ENCODE assay signal across 21 cellular contexts in genomic region chr7:150564045-150564444, GRCh38. TPM values are rescaled to one million over a fixed set of nuclear protein-coding genes. Genes with fewer than 3 reads are reported as not detected.
DNase-seq lines count a peak whose midpoint lies in the region; ATAC-seq and TF ChIP-seq lines count a peak whose summit lies in the region.
"Had no signal": no experiment of that assay in that cellular context is flagged by ENCODE, and none has a peak within 500 bp of the region (broad histone marks: within the 10 kb centered on the region; RNA-seq: fewer than 3 reads in every experiment).

No MANE protein-coding gene starts in this region.

- H3K27ac ChIP-seq in mammary epithelial cell (ENCODE audit: insufficient read depth, low read depth, low read length) (no peak overlapping the region), breast epithelium (no peak overlapping the region)
- H3K27ac ChIP-seq: cardiac muscle cell, neural progenitor cell, suprapubic skin had no signal

- H3K36me3 ChIP-seq in mammary epithelial cell (ENCODE audit: insufficient read depth, low read length) (no peaks in the 10 kb centered on the region), breast epithelium (no peaks in the 10 kb centered on the region)
- H3K36me3 ChIP-seq: cardiac muscle cell, neural progenitor cell, Peyer's patch, suprapubic skin had no signal

- no peaks in the 10 kb centered on the region for H3K27me3 Mint-ChIP-seq in activated T-helper 1 cell treated with anti-CD3 and anti-CD28 coated beads, Interleukin-12 subunit alpha, Interleukin-12 subunit beta, Interleukin-2, Interleukin-4 antibody, amounts not matched to agents 30 ng/mL and 10 ng/mL and 1 ng/mL, durations not matched to agents 14 hours and 24 hours and 36 hours (ENCODE audit: insufficient read depth)
- H3K27me3 Mint-ChIP-seq in immature natural killer cell (ENCODE audit: low read depth in 3 of 3), result peaks cover 4 to 12% (median 12%) of the 10 kb centered on the region in 3 donors

- dilution Hi-C loops in mammary epithelial cell (cut with HindIII; ENCODE audit: low sequenced_read_pairs), result no loop called here

- no peaks in the 10 kb centered on the region for H4K20me1 ChIP-seq in mammary epithelial cell (ENCODE audit: insufficient read depth, low read length)

- CTCF ChIA-PET in mammary epithelial cell (lab: Charles Lee; ENCODE audit: low non-redundant PET), result no interaction called here

- no peak for ATAC-seq in SK-N-SH treated with all-trans-retinoic acid at 6 μM for 48 hours
- ATAC-seq: left ventricle myocardium superior had no signal

- no peaks in the 10 kb centered on the region for H3K4me1 ChIP-seq in mammary epithelial cell (ENCODE audit: insufficient read depth, low read length)
- no peaks in the 10 kb centered on the region for H3K4me1 ChIP-seq in breast epithelium
- H3K4me1 ChIP-seq: neural progenitor cell, Peyer's patch had no signal

- DNase-seq in mammary epithelial cell (no peak), breast epithelium (ENCODE audit: low spot score in 2 of 2) (no peak), immature natural killer cell (peak; percentile 62 to 71 (median 65)), NCI-H748 treated with DMSO at 0.1 percent for 48 hours (lab: John Stamatoyannopoulos, UW) (no peak), G401 (ENCODE audit: low spot score) (no peak)
- no peak for DNase-seq in activated T-helper 1 cell treated with anti-CD3 and anti-CD28 coated beads, Interleukin-12 subunit alpha, Interleukin-12 subunit beta, Interleukin-2, Interleukin-4 antibody, amounts not matched to agents 30 ng/mL and 10 ng/mL and 1 ng/mL, durations not matched to agents 14 hours and 24 hours and 36 hours (ENCODE audit: low spot score)
- DNase-seq: foreskin fibroblast, left ventricle myocardium superior, midbrain, NCI-H1105 treated with DMSO at 0.1 percent for 48 hours, NCI-H2081, NCI-H510A, Peyer's patch, posterior cingulate gyrus had no signal

- H3K27me3 ChIP-seq in mammary epithelial cell (ENCODE audit: insufficient read depth, low read length) (no peaks in the 10 kb centered on the region), breast epithelium (no peaks in the 10 kb centered on the region)
- H3K27me3 ChIP-seq: cardiac muscle cell, neural progenitor cell, Peyer's patch, suprapubic skin had no signal

- no peak overlapping the region for H3K4me2 ChIP-seq in mammary epithelial cell (ENCODE audit: insufficient read depth, low read depth, low read length)
- H3K4me2 ChIP-seq: neural progenitor cell had no signal

- H3K9ac ChIP-seq in mammary epithelial cell (ENCODE audit: insufficient read depth, low read length), result no peak overlapping the region
- H3K9ac ChIP-seq: neural progenitor cell had no signal

- H3K4me3 ChIP-seq in mammary epithelial cell (replicated peaks in 1 of 3; ENCODE audit: insufficient read depth in 1 of 3, low read depth in 2 of 3, low read length in 3 of 3), result no peak overlapping the region
- H3K4me3 ChIP-seq in breast epithelium, result no peak overlapping the region
- H3K4me3 ChIP-seq: cardiac muscle cell, neural progenitor cell, Peyer's patch, suprapubic skin had no signal

- TF ChIP-seq CTCF in mammary epithelial cell (conservative IDR thresholded peaks at IDR 0.05 in 1 of 2, IDR thresholded peaks at IDR 0.05 in 1 of 2; ENCODE audit: extremely low read depth in 1 of 2, insufficient read depth in 1 of 2, low read depth in 1 of 2, low read length in 2 of 2) (no peak), breast epithelium (IDR thresholded peaks at IDR 0.05) (no peak)

- no peak for TF ChIP-seq POLR2A in breast epithelium (IDR thresholded peaks at IDR 0.05)

- in situ Hi-C loops in mammary epithelial cell (cut with MboI; ENCODE audit: low sequenced_read_pairs in 2 of 2), result no loop called here
- in situ Hi-C loops in G401 (cut with HindIII; ENCODE audit: low sequenced_read_pairs), result no loop called here

- BruUV-seq in mammary epithelial cell (replicated peaks; lab: Mats Ljungman, UMichigan), result no TSS peak

- no peaks in the 10 kb centered on the region for H3K79me2 ChIP-seq in mammary epithelial cell (ENCODE audit: insufficient read depth, low read length)

- 6% methylated on average over 4 of the region's 4 CpGs for WGBS in mammary epithelial cell (ENCODE audit: low coverage, missing lambda C conversion rate)

- peaks cover 34% of the 10 kb centered on the region for H3K36me3 Mint-ChIP-seq in activated T-helper 1 cell treated with anti-CD3 and anti-CD28 coated beads, Interleukin-12 subunit alpha, Interleukin-12 subunit beta, Interleukin-2, Interleukin-4 antibody, amounts not matched to agents 30 ng/mL and 10 ng/mL and 1 ng/mL, durations not matched to agents 14 hours and 24 hours and 36 hours (ENCODE audit: low read depth)
- peaks cover 25 to 48% (median 27%) of the 10 kb centered on the region in 3 donors for H3K36me3 Mint-ChIP-seq in immature natural killer cell
- H3K36me3 Mint-ChIP-seq: neural progenitor cell had no signal

- peak overlapping the region; percentile 90 for H3K27ac Mint-ChIP-seq in activated T-helper 1 cell treated with anti-CD3 and anti-CD28 coated beads, Interleukin-12 subunit alpha, Interleukin-12 subunit beta, Interleukin-2, Interleukin-4 antibody, amounts not matched to agents 30 ng/mL and 10 ng/mL and 1 ng/mL, durations not matched to agents 14 hours and 24 hours and 36 hours
- peak overlapping the region; percentile 69 to 90 (median 82) for H3K27ac Mint-ChIP-seq in immature natural killer cell
- H3K27ac Mint-ChIP-seq: CD14-positive monocyte, neural progenitor cell had no signal

- peak overlapping the region; percentile 7 for H2AFZ ChIP-seq in mammary epithelial cell (ENCODE audit: low read depth, low read length)
- H2AFZ ChIP-seq: neural progenitor cell had no signal

- H3K9me3 ChIP-seq in mammary epithelial cell (replicated peaks; ENCODE audit: insufficient read depth, low read length) (no peaks in the 10 kb centered on the region), breast epithelium (peaks cover 10 to 17% of the 10 kb centered on the region in 2 donors)

- intact Hi-C loops in mammary epithelial cell (cut with micrococcal nuclease) (no loop called here), breast epithelium (cut with DNase I; ENCODE audit: low total_unique reads) (no loop called here)
- intact Hi-C loops in activated T-helper 1 cell treated with anti-CD3 and anti-CD28 coated beads, Interleukin-12 subunit alpha, Interleukin-12 subunit beta, Interleukin-2, Interleukin-4 antibody, amounts not matched to agents 30 ng/mL and 10 ng/mL and 1 ng/mL, durations not matched to agents 14 hours and 24 hours and 36 hours (cut with micrococcal nuclease), result loop anchor here (1.0 kb wide), 1 partner anchor 116 kb away; no protein-coding TSS in a partner anchor

- peaks cover 82% of the 10 kb centered on the region for H3K4me1 Mint-ChIP-seq in activated T-helper 1 cell treated with anti-CD3 and anti-CD28 coated beads, Interleukin-12 subunit alpha, Interleukin-12 subunit beta, Interleukin-2, Interleukin-4 antibody, amounts not matched to agents 30 ng/mL and 10 ng/mL and 1 ng/mL, durations not matched to agents 14 hours and 24 hours and 36 hours (ENCODE audit: low read depth)
- peaks cover 60 to 87% of the 10 kb centered on the region in 2 donors for H3K4me1 Mint-ChIP-seq in immature natural killer cell

- peak overlapping the region; percentile 80 for H3K4me3 Mint-ChIP-seq in activated T-helper 1 cell treated with anti-CD3 and anti-CD28 coated beads, Interleukin-12 subunit alpha, Interleukin-12 subunit beta, Interleukin-2, Interleukin-4 antibody, amounts not matched to agents 30 ng/mL and 10 ng/mL and 1 ng/mL, durations not matched to agents 14 hours and 24 hours and 36 hours
- H3K4me3 Mint-ChIP-seq in immature natural killer cell, result peak overlapping the region; percentile 33 to 80 (median 68)
- H3K4me3 Mint-ChIP-seq: CD14-positive monocyte, neural progenitor cell had no signal

- H3K9me3 Mint-ChIP-seq in activated T-helper 1 cell treated with anti-CD3 and anti-CD28 coated beads, Interleukin-12 subunit alpha, Interleukin-12 subunit beta, Interleukin-2, Interleukin-4 antibody, amounts not matched to agents 30 ng/mL and 10 ng/mL and 1 ng/mL, durations not matched to agents 14 hours and 24 hours and 36 hours, result peaks cover 30% of the 10 kb centered on the region
- peaks cover 16 to 64% (median 43%) of the 10 kb centered on the region in 6 donors for H3K9me3 Mint-ChIP-seq in immature natural killer cell

TF ChIP-seq in SK-N-SH treated with all-trans-retinoic acid at 6 μM for 48 hours, 23 proteins besides CTCF, POLR2A, EP300 and RAD21 (continues in another document):
- TF ChIP-seq ZNF565 (CRISPR knock-in tag; conservative IDR thresholded peaks at IDR 0.05; ENCODE audit: low read depth) (no peak), CSRNP3 (CRISPR knock-in tag; IDR thresholded peaks at IDR 0.05) (no peak), BACH2 (CRISPR knock-in tag; IDR thresholded peaks at IDR 0.05; ENCODE audit: borderline replicate concordance) (no peak), TCF4 (CRISPR knock-in tag; IDR thresholded peaks at IDR 0.05; ENCODE audit: borderline replicate concordance) (no peak)

RNA-seq across cellular contexts. Expression of gene GIMAP4, which starts 3.1 kb away (rescaled TPM):
- total RNA-seq in mammary epithelial cell (not detected), breast epithelium (10 to 100 TPM; 19.3 to 29.8 (median 29.2) TPM)
- polyA plus RNA-seq in mammary epithelial cell (not detected), immature natural killer cell (100 to 1,000 TPM; 158 to 420 (median 392) TPM)
- polyA minus RNA-seq in mammary epithelial cell, result not detected
- total RNA-seq in activated T-helper 1 cell treated with anti-CD3 and anti-CD28 coated beads, Interleukin-12 subunit alpha, Interleukin-12 subunit beta, Interleukin-2, Interleukin-4 antibody, amounts not matched to agents 30 ng/mL and 10 ng/mL and 1 ng/mL, durations not matched to agents 14 hours and 24 hours and 36 hours, result 84.2 and 87.4 TPM in 2 replicates
- total RNA-seq in G401 (2014; rRNA removed; shearing (Covaris generic)), result not detected in 2 replicates
- total RNA-seq: epithelial cell of proximal tubule had no signal
- polyA plus RNA-seq: cardiac muscle cell had no signal

RNA-seq across cellular contexts. Expression of gene GIMAP7, which starts 49.4 kb away (rescaled TPM):
- total RNA-seq in mammary epithelial cell (not detected), breast epithelium (10 to 100 TPM in 2 of 3 donors, 1 to 10 TPM in 1; 9.4 to 22.1 (median 15.7) TPM)
- polyA plus RNA-seq in mammary epithelial cell (not detected), immature natural killer cell (100 to 1,000 TPM; 285 to 709 (median 555) TPM)
- not detected for polyA minus RNA-seq in mammary epithelial cell
- 46.9 and 55.1 TPM in 2 replicates for total RNA-seq in activated T-helper 1 cell treated with anti-CD3 and anti-CD28 coated beads, Interleukin-12 subunit alpha, Interleukin-12 subunit beta, Interleukin-2, Interleukin-4 antibody, amounts not matched to agents 30 ng/mL and 10 ng/mL and 1 ng/mL, durations not matched to agents 14 hours and 24 hours and 36 hours
- not detected in 2 replicates for total RNA-seq in G401 (2014; rRNA removed; shearing (Covaris generic))
- total RNA-seq: cardiac muscle cell, epithelial cell of proximal tubule, H4 had no signal
- polyA plus RNA-seq: cardiac muscle cell had no signal

Comparison
In these comparisons a context has a peak if more than half of its experiments do, and no peak if none do; other contexts are left out.
1. RNA of gene GIMAP4, which starts 3.1 kb away (total RNA-seq): 84.2 to 87.4 TPM in activated T-helper 1 cell treated with anti-CD3 and anti-CD28 coated beads, Interleukin-12 subunit alpha, Interleukin-12 subunit beta, Interleukin-2, Interleukin-4 antibody, amounts not matched to agents 30 ng/mL and 10 ng/mL and 1 ng/mL, durations not matched to agents 14 hours and 24 hours and 36 hours and 19.3 to 29.8 TPM in breast epithelium; not detected in mammary epithelial cell and not detected in G401; every median in the first group is over 10 times any median in the second.
2. RNA of gene GIMAP7, which starts 49.4 kb away (total RNA-seq): 46.9 to 55.1 TPM in activated T-helper 1 cell treated with anti-CD3 and anti-CD28 coated beads, Interleukin-12 subunit alpha, Interleukin-12 subunit beta, Interleukin-2, Interleukin-4 antibody, amounts not matched to agents 30 ng/mL and 10 ng/mL and 1 ng/mL, durations not matched to agents 14 hours and 24 hours and 36 hours and 9.4 to 22.1 TPM in breast epithelium; not detected in mammary epithelial cell and not detected in G401; every median in the first group is over 10 times any median in the second.
3. DNase-seq: peak in immature natural killer cell (3 of 3); none in mammary epithelial cell (single experiment), breast epithelium (0 of 2), activated T-helper 1 cell treated with anti-CD3 and anti-CD28 coated beads, Interleukin-12 subunit alpha, Interleukin-12 subunit beta, Interleukin-2, Interleukin-4 antibody, amounts not matched to agents 30 ng/mL and 10 ng/mL and 1 ng/mL, durations not matched to agents 14 hours and 24 hours and 36 hours (single experiment), NCI-H748 treated with DMSO at 0.1 percent for 48 hours (single experiment) and G401 (single experiment).